ENCODE assay signal across 19 cellular contexts in genomic region chr4:121253961-121254360, GRCh38.
A peak's percentile ranks its signal among the peaks of the same experiment; 100 is the strongest.
DNase-seq lines count a peak whose midpoint lies in the region; ATAC-seq and TF ChIP-seq lines count a peak whose summit lies in the region.
"Had no signal": no experiment of that assay in that cellular context is flagged by ENCODE, and none has a peak within 500 bp of the region (broad histone marks: within the 10 kb centered on the region; RNA-seq: fewer than 3 reads in every experiment).

No MANE protein-coding gene starts in this region.

- TF ChIP-seq EP300 in stomach (IDR thresholded peaks at IDR 0.05), result no peak
- no peak for TF ChIP-seq EP300 in sigmoid colon (IDR thresholded peaks at IDR 0.05)

- CTCF ChIA-PET in activated CD8-positive, alpha-beta memory T cell treated with anti-CD3 and anti-CD28 coated beads, Interleukin-2, amount 10 ng/mL, durations not matched to agents 7 days and 5 days (lab: Charles Lee), result interaction anchor here (0.7 to 10.1 kb wide), 10 partner anchors 11 to 102 kb away, joined by 3 to 142 read pairs (median 14); no protein-coding TSS in a partner anchor

- 65 to 80% (median 71%) methylated on average over 2 of the region's 2 CpGs for WGBS in stomach, 5 donors
- WGBS in sigmoid colon, 2 donors, result 77 to 79% methylated on average over 2 of the region's 2 CpGs

- peaks cover 4% of the 10 kb centered on the region for H3K9me3 Mint-ChIP-seq in activated CD8-positive, alpha-beta memory T cell treated with anti-CD3 and anti-CD28 coated beads, Interleukin-2, amount 10 ng/mL, durations not matched to agents 7 days and 5 days (ENCODE audit: low read depth)

- H3K4me2 ChIP-seq in OCI-LY3 (ENCODE audit: low read length), result no peak overlapping the region

- H3K36me3 ChIP-seq in OCI-LY3 (replicated peaks; ENCODE audit: low read depth, low read length) (no peaks in the 10 kb centered on the region), stomach (no peaks in the 10 kb centered on the region), sigmoid colon (no peaks in the 10 kb centered on the region)
- H3K36me3 ChIP-seq: ascending aorta, colonic mucosa, thoracic aorta had no signal

- peak overlapping the region; percentile 35 for H3K4me3 Mint-ChIP-seq in activated CD8-positive, alpha-beta memory T cell treated with anti-CD3 and anti-CD28 coated beads, Interleukin-2, amount 10 ng/mL, durations not matched to agents 7 days and 5 days

- H3K27me3 ChIP-seq in OCI-LY3 (ENCODE audit: low read depth, low read length) (no peaks in the 10 kb centered on the region), stomach (no peaks in the 10 kb centered on the region), sigmoid colon (no peaks in the 10 kb centered on the region)
- H3K27me3 ChIP-seq: ascending aorta, colonic mucosa had no signal

- H3K4me1 ChIP-seq in OCI-LY3 (ENCODE audit: low read length) (peaks cover 69% of the 10 kb centered on the region), stomach (no peaks in the 10 kb centered on the region), sigmoid colon (no peaks in the 10 kb centered on the region)
- H3K4me1 ChIP-seq: ascending aorta, colonic mucosa had no signal

- intact Hi-C loops in stomach (cut with DNase I; ENCODE audit: low total_unique reads) (loop anchor here (5.0 kb wide), 1 partner anchor 1097 kb away; no protein-coding TSS in a partner anchor), sigmoid colon (cut with DNase I) (loop anchor here (5.0 kb wide), 2 partner anchors 1097 to 1182 kb away; no protein-coding TSS in a partner anchor)

- no peaks in the 10 kb centered on the region for H3K27me3 Mint-ChIP-seq in activated CD8-positive, alpha-beta memory T cell treated with anti-CD3 and anti-CD28 coated beads, Interleukin-2, amount 10 ng/mL, durations not matched to agents 7 days and 5 days

- no peaks in the 10 kb centered on the region for H3K9me3 ChIP-seq in OCI-LY3 (ENCODE audit: insufficient read depth, low read length)
- no peaks in the 10 kb centered on the region for H3K9me3 ChIP-seq in stomach
- no peaks in the 10 kb centered on the region for H3K9me3 ChIP-seq in sigmoid colon
- H3K9me3 ChIP-seq: ascending aorta, colonic mucosa, thoracic aorta had no signal

- H3K4me3 ChIP-seq in OCI-LY3 (ENCODE audit: low read length) (no peak overlapping the region), stomach (no peak overlapping the region), sigmoid colon (no peak overlapping the region)
- H3K4me3 ChIP-seq: ascending aorta, colonic mucosa, thoracic aorta had no signal

- peak; percentile 29 for ATAC-seq in activated CD8-positive, alpha-beta memory T cell treated with anti-CD3 and anti-CD28 coated beads, Interleukin-2, amount 10 ng/mL, durations not matched to agents 7 days and 5 days
- no peak for ATAC-seq in GM21723 (IDR thresholded peaks at IDR 0.05; ENCODE audit: unreplicated experiment)
- ATAC-seq: activated CD4-positive, CD25-positive, alpha-beta regulatory T cell treated with anti-CD3 and anti-CD28 coated beads, Interleukin-2, amount 50 U/mL, for 24 hours had no signal

- no peak for TF ChIP-seq CTCF in OCI-LY3 (IDR thresholded peaks at IDR 0.05; ENCODE audit: low read depth, low read length)
- no peak for TF ChIP-seq CTCF in stomach (IDR thresholded peaks at IDR 0.05)
- TF ChIP-seq CTCF in sigmoid colon (IDR thresholded peaks at IDR 0.05), result no peak

- H3K27ac Mint-ChIP-seq in activated CD8-positive, alpha-beta memory T cell treated with anti-CD3 and anti-CD28 coated beads, Interleukin-2, amount 10 ng/mL, durations not matched to agents 7 days and 5 days, result peak overlapping the region; percentile 95

- H3K9ac ChIP-seq in OCI-LY3 (ENCODE audit: low read length), result no peak overlapping the region

- TF ChIP-seq POLR2A in stomach (IDR thresholded peaks at IDR 0.05) (no peak), sigmoid colon (IDR thresholded peaks at IDR 0.05) (no peak)

- peak; percentile 60 for DNase-seq in activated CD8-positive, alpha-beta memory T cell treated with anti-CD3 and anti-CD28 coated beads, Interleukin-2, amount 10 ng/mL, durations not matched to agents 7 days and 5 days
- no peak for DNase-seq in activated CD8-positive, alpha-beta memory T cell treated with anti-CD3 and anti-CD28 coated beads, Interleukin-2, amount 50 U/mL, for 48 hours
- DNase-seq in effector CD4-positive, alpha-beta T cell, result peak; percentile 2
- DNase-seq in stomach (no peak), NAMALWA (ENCODE audit: low spot score) (no peak), sigmoid colon (no peak)
- DNase-seq: activated T-cell treated with anti-CD3 and anti-CD28 coated beads, Interleukin-2, amount 50 U/mL, for 48 hours; colonic mucosa; EL; glutamatergic neuron; IMR-90; NCI-H748 treated with DMSO at 0.1 percent for 48 hours; retina had no signal

- H4K20me1 ChIP-seq in OCI-LY3 (ENCODE audit: insufficient read depth, low read length), result no peaks in the 10 kb centered on the region

- H3K4me1 Mint-ChIP-seq in activated CD8-positive, alpha-beta memory T cell treated with anti-CD3 and anti-CD28 coated beads, Interleukin-2, amount 10 ng/mL, durations not matched to agents 7 days and 5 days, result peaks cover 80% of the 10 kb centered on the region

- H3K79me2 ChIP-seq in OCI-LY3 (ENCODE audit: low read length), result no peaks in the 10 kb centered on the region

- H2AFZ ChIP-seq in OCI-LY3 (ENCODE audit: low read depth, low read length), result 0 out of 2 replicates have a peak overlapping the region, but pooled peaks have one; percentile 9

- H3K27ac ChIP-seq in OCI-LY3 (ENCODE audit: low read length) (no peak overlapping the region; the same call in 1 of the 2 replicates), stomach (peak overlapping the region in 4 of 5 donors; percentile 24 to 45 (median 34)), sigmoid colon (no peak overlapping the region)
- H3K27ac ChIP-seq: ascending aorta, colonic mucosa, epithelial cell of prostate, thoracic aorta had no signal

- H3K36me3 Mint-ChIP-seq in activated CD8-positive, alpha-beta memory T cell treated with anti-CD3 and anti-CD28 coated beads, Interleukin-2, amount 10 ng/mL, durations not matched to agents 7 days and 5 days, result peaks cover 17% of the 10 kb centered on the region

Comparison
In these comparisons a context has a peak if more than half of its experiments do, and no peak if none do; other contexts are left out.
1. DNase-seq: peak in activated CD8-positive, alpha-beta memory T cell treated with anti-CD3 and anti-CD28 coated beads, Interleukin-2, amount 10 ng/mL, durations not matched to agents 7 days and 5 days (single experiment) and effector CD4-positive, alpha-beta T cell (single experiment); none in activated CD8-positive, alpha-beta memory T cell treated with anti-CD3 and anti-CD28 coated beads, Interleukin-2, amount 50 U/mL, for 48 hours (single experiment), stomach (single experiment), NAMALWA (single experiment) and sigmoid colon (single experiment).
2. H3K27ac ChIP-seq: peak in stomach (4 of 5); none in OCI-LY3 (single experiment) and sigmoid colon (0 of 4).